Comparison of ENCODE assay signal across 1 cellular context in genomic region chr4:22463179-22463578, GRCh38.
TF ChIP-seq lines count a peak whose summit lies in the region.

No MANE protein-coding gene starts in this region.

TF ChIP-seq in WTC11, 78 proteins besides CTCF, POLR2A, EP300 and RAD21 (continued from another document):
- TF ChIP-seq ZSCAN18 (CRISPR knock-in tag; IDR thresholded peaks at IDR 0.05) (no peak), ZNF396 (CRISPR knock-in tag; IDR thresholded peaks at IDR 0.05; ENCODE audit: borderline replicate concordance) (no peak)
